Comparison of ENCODE assay signal across 8 cellular contexts in genomic region chr3:155854147-155854940, GRCh38. TPM values are rescaled to one million over a fixed set of nuclear protein-coding genes. Genes with fewer than 3 reads are reported as not detected.
DNase-seq lines count a peak whose midpoint lies in the region; ATAC-seq and FAIRE-seq lines count a peak whose summit lies in the region.

Gene SLC33A1, minus strand, starts transcription at chr3:155854427. Its CDS starts 430 bp downstream, at chr3:155853997.

- H3K27ac Mint-ChIP-seq in activated T-cell treated with anti-CD3 and anti-CD28 coated beads, Interleukin-2, amount 50 U/mL, for 72 hours = peak within 1 kb of the TSS; percentile 99

- H3K4me3 ChIP-seq in muscle layer of colon (ENCODE audit: low read depth in 1 of 2, low read length in 2 of 2) = peak within 1 kb of the TSS; percentile 74 to 100

- H3K4me1 Mint-ChIP-seq in activated T-cell treated with anti-CD3 and anti-CD28 coated beads, Interleukin-2, amount 50 U/mL, for 72 hours (ENCODE audit: low read depth) = peaks cover 38% of the 10 kb centered on the region

- FAIRE-seq in RCC 7860 (lab: Jason Lieb, UNC) = peak; percentile 85

- H3K27ac ChIP-seq in KOPT-K1 (ENCODE audit: low read depth, low read length, poor library complexity, severe bottlenecking) (peak within 1 kb of the TSS; percentile 67), muscle layer of colon (ENCODE audit: low read depth, low read length) (peak within 1 kb of the TSS; percentile 93)

- H3K36me3 ChIP-seq in KOPT-K1 (ENCODE audit: insufficient read depth, low read length) (0 out of 2 replicates have a peak, but pooled peaks cover 2% of the 10 kb centered on the region), muscle layer of colon (ENCODE audit: insufficient read depth, low read length) (no peaks in the 10 kb centered on the region)

- H3K27me3 Mint-ChIP-seq in activated T-cell treated with anti-CD3 and anti-CD28 coated beads, Interleukin-2, amount 50 U/mL, for 72 hours (ENCODE audit: low read depth) = no peaks in the 10 kb centered on the region

- peak within 1 kb of the TSS; percentile 90 for H3K9ac ChIP-seq in muscle layer of colon (ENCODE audit: low read length)

- H3K9me3 Mint-ChIP-seq in activated T-cell treated with anti-CD3 and anti-CD28 coated beads, Interleukin-2, amount 50 U/mL, for 72 hours = no peaks in the 10 kb centered on the region

- H3K9me3 ChIP-seq in KOPT-K1 (ENCODE audit: insufficient read depth, low read length, poor library complexity, severe bottlenecking) (no peaks in the 10 kb centered on the region), muscle layer of colon (ENCODE audit: low read length) (no peaks in the 10 kb centered on the region)

- peaks cover 15 to 18% of the 10 kb centered on the region in 2 donors for H3K36me3 Mint-ChIP-seq in activated T-cell treated with anti-CD3 and anti-CD28 coated beads, Interleukin-2, amount 50 U/mL, for 72 hours (ENCODE audit: insufficient read depth in 2 of 2)

- H3K4me1 ChIP-seq in muscle layer of colon (ENCODE audit: insufficient read depth, low read length) = peaks cover 21% of the 10 kb centered on the region

- peak within 1 kb of the TSS; percentile 97 to 98 for H3K4me3 Mint-ChIP-seq in activated T-cell treated with anti-CD3 and anti-CD28 coated beads, Interleukin-2, amount 50 U/mL, for 72 hours

- ATAC-seq in GM21786 (IDR thresholded peaks at IDR 0.05; ENCODE audit: unreplicated experiment) (peak; percentile 94), esophagus mucosa (peak; percentile 100)
- ATAC-seq in activated T-cell treated with anti-CD3 and anti-CD28 coated beads, Interleukin-2, amount 50 U/mL, for 72 hours (replicated peaks in 1 of 2) = peak; percentile 92 to 94

- H3K27me3 ChIP-seq in muscle layer of colon (ENCODE audit: control insufficient read depth in 1 of 2, insufficient read depth in 2 of 2, low read length in 2 of 2) = no peaks in the 10 kb centered on the region

- DNase-seq in DMS79 (lab: John Stamatoyannopoulos, UW) (peak; percentile 98), RCC 7860 (ENCODE audit: low spot score) (peak; percentile 99)
- peak; percentile 98 to 99 for DNase-seq in activated T-cell treated with anti-CD3 and anti-CD28 coated beads, Interleukin-2, amount 50 U/mL, for 72 hours
- peak; percentile 95 for DNase-seq in stimulated activated CD8-positive, alpha-beta memory T cell treated with anti-CD3 and anti-CD28 coated beads, Interleukin-7, amount 100 ng/mL, for 24 hours (ENCODE audit: low read depth)

RNA-seq across cellular contexts. Expression of gene SLC33A1, which starts in this region (rescaled TPM):
- total RNA-seq in activated T-cell treated with anti-CD3 and anti-CD28 coated beads, Interleukin-2, amount 50 U/mL, for 72 hours = 10 to 100 TPM; 30.0 to 39.5 TPM
- total RNA-seq in esophagus mucosa = 11.8 TPM

Comparison
In these comparisons a context has a peak if more than half of its experiments do, and no peak if none do; other contexts are left out.
1. Peak in every context shown above with its lines: DNase-seq, ATAC-seq, H3K4me3 ChIP-seq and H3K27ac ChIP-seq.